In the genomic region with DNA sequence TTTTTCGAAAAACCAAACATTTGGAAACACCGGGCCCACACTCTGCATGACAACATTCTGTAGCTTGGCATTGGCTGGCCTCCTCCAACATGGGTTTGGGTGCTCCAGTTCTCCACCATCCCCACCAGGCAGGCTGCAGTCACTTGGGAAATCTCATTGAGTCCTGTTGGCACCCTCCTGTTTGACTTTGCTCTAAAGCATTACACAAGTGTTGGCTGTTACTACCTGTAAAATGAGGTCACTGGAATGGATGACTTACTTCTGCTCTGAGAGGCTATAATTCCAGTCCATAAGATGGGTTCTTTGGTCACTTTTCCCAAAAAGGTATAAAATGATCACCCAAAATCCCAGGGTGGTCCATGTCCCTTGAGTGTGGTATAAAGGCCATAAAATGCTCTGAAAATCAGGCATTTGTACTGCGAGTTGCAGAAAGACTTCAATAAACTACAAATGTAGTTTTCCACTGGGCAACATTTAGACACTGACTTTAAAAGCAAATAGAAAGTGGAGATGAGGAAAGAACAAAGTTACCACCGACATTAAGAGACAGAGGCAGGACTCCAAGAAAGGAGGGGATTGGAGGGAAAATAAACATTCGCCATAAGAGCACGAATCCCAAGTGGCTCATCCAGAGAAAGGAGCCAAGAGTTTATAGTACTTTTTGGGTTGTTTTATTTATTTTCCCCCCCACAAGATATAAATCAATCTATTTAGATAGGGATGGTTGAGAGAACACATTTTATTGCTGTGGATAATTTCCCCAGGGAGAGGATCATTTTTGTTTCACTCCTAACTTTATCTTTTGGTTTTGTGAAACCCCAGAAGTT, we compare ENCODE assay signal across 1 cellular context.
TF ChIP-seq lines count a peak whose summit lies in the region.

No MANE protein-coding gene starts in this region.

TF ChIP-seq in neural cell, 6 proteins besides CTCF, POLR2A, EP300 and RAD21 (continued from another document):
- no peak for TF ChIP-seq EZH2 (IDR thresholded peaks at IDR 0.05; ENCODE audit: borderline replicate concordance, insufficient read depth, low read length, poor library complexity, severe bottlenecking)
